ENCODE assay signal across 1 cellular context in the genomic region with DNA sequence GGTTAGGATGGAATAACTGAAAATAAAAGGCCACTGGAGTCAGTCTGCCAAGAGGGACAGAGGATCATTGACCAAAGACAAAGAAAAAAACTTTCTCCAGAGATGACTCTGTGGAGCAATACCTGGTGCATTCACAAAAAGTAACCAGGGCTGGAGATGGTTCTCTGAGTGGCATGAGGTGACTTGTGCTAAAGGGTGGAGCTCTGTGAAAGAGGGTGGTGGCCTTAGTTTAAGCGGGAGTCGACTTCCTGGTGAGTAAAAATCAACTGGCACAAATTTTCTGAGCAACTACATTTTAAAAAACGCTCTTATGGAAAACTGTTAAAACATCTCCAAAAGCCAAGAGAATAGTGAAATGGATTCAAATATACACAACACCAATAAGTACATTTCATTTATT.
TF ChIP-seq lines count a peak whose summit lies in the region.

No MANE protein-coding gene starts in this region.

TF ChIP-seq in HepG2, 621 proteins besides CTCF, POLR2A, EP300 and RAD21:
- no peak for TF ChIP-seq ZNF138 (CRISPR knock-in tag; IDR thresholded peaks at IDR 0.05; ENCODE audit: low read depth)
- TF ChIP-seq KDM6A (CRISPR knock-in tag; IDR thresholded peaks at IDR 0.05; ENCODE audit: low read depth): no peak
- no peak for TF ChIP-seq ZNF614 (CRISPR knock-in tag; IDR thresholded peaks at IDR 0.05; ENCODE audit: borderline replicate concordance)
- TF ChIP-seq E2F2 (CRISPR knock-in tag; IDR thresholded peaks at IDR 0.05; ENCODE audit: borderline replicate concordance): no peak
- TF ChIP-seq HOXA3 (CRISPR knock-in tag; IDR thresholded peaks at IDR 0.05): no peak
- TF ChIP-seq SYNCRIP (IDR thresholded peaks at IDR 0.05; ENCODE audit: insufficient read depth, low read depth, low read length): no peak
- no peak for TF ChIP-seq PAX8 (CRISPR knock-in tag; IDR thresholded peaks at IDR 0.05; ENCODE audit: borderline replicate concordance)
- no peak for TF ChIP-seq HES4 (CRISPR knock-in tag; IDR thresholded peaks at IDR 0.05; ENCODE audit: borderline replicate concordance)
- TF ChIP-seq TFAP4 (IDR thresholded peaks at IDR 0.05; ENCODE audit: borderline replicate concordance, low read depth): no peak
- TF ChIP-seq DRAP1 (CRISPR knock-in tag; IDR thresholded peaks at IDR 0.05): no peak
- TF ChIP-seq NFE2L2 (IDR thresholded peaks at IDR 0.05; ENCODE audit: low read length): no peak
- TF ChIP-seq ZSCAN31 (CRISPR knock-in tag; IDR thresholded peaks at IDR 0.05; ENCODE audit: low read depth): no peak
- TF ChIP-seq MIER2 (CRISPR knock-in tag; IDR thresholded peaks at IDR 0.05): no peak
- TF ChIP-seq MTA1 (CRISPR knock-in tag; IDR thresholded peaks at IDR 0.05; ENCODE audit: borderline replicate concordance): no peak
- no peak for TF ChIP-seq FOXJ3 (CRISPR knock-in tag; IDR thresholded peaks at IDR 0.05; ENCODE audit: borderline replicate concordance)
